ENCODE assay signal across 8 cellular contexts in the genomic region with DNA sequence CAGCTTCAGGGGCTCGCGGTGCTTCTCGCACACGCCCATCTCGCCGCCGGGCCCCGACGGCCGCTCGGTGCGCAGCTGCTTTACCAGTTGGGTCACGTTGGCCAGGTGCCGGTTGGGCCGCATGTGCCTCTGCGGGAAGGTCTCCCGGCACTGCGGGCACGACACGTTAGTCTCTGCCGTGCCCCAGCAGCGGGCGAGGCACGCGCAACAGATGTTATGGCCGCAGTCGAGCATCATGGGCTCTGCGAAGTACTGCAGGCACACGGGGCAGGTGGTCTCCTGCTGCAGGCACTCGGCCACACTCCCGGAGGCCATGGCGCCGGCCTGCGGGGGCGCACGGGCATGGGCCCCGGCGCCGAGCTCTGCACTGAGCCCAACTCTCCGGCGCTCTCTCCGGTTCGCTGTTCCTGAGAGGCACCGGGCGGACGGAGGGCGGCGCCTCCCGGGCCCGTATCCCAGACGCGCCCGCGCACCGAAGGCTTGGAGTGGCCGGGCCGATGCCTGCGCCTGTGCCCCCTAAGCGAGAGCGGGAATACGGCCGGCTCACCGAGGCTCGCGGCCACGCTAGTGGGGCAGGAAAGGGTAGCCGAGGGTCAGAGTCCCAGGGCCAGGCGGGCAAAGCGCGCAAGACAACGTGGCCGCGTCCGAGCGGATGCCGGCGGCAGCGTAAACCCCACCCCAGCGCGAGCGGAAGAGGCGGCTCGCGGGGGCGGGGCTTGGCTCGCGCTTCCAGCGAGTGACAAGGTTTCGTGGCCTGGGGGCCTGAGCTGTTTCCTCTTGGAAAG. TPM values are rescaled to one million over a fixed set of nuclear protein-coding genes. Genes with fewer than 3 reads are reported as not detected.
A peak's percentile ranks its signal among the peaks of the same experiment; 100 is the strongest.
DNase-seq lines count a peak whose midpoint lies in the region; ATAC-seq and TF ChIP-seq lines count a peak whose summit lies in the region.

A gene with protein sequence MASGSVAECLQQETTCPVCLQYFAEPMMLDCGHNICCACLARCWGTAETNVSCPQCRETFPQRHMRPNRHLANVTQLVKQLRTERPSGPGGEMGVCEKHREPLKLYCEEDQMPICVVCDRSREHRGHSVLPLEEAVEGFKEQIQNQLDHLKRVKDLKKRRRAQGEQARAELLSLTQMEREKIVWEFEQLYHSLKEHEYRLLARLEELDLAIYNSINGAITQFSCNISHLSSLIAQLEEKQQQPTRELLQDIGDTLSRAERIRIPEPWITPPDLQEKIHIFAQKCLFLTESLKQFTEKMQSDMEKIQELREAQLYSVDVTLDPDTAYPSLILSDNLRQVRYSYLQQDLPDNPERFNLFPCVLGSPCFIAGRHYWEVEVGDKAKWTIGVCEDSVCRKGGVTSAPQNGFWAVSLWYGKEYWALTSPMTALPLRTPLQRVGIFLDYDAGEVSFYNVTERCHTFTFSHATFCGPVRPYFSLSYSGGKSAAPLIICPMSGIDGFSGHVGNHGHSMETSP (minus strand): TSS at position 668 of the 785 bp plus-strand sequence. CDS start 353 bp downstream, at position 315.

- peak within 1 kb of the TSS; percentile 89 for H3K27ac Mint-ChIP-seq in CD4-positive, alpha-beta T cell
- peak within 1 kb of the TSS; percentile 83 to 87 for H3K27ac Mint-ChIP-seq in effector memory CD8-positive, alpha-beta T cell
- peak within 1 kb of the TSS; percentile 90 for H3K27ac Mint-ChIP-seq in memory B cell

- H3K27ac ChIP-seq in CD4-positive, alpha-beta T cell (ENCODE audit: low read depth, low read length) = peak within 1 kb of the TSS; percentile 67

- no peaks in the 10 kb centered on the region for H3K27me3 Mint-ChIP-seq in CD4-positive, alpha-beta T cell
- no peaks in the 10 kb centered on the region for H3K27me3 Mint-ChIP-seq in effector memory CD8-positive, alpha-beta T cell
- H3K27me3 Mint-ChIP-seq in memory B cell = no peaks in the 10 kb centered on the region

- H3K36me3 Mint-ChIP-seq in CD4-positive, alpha-beta T cell (ENCODE audit: low read depth) = peaks cover 44% of the 10 kb centered on the region
- H3K36me3 Mint-ChIP-seq in effector memory CD8-positive, alpha-beta T cell (ENCODE audit: insufficient read depth) = peaks cover 35% of the 10 kb centered on the region
- H3K36me3 Mint-ChIP-seq in memory B cell = peaks cover 17% of the 10 kb centered on the region

- H3K9me3 ChIP-seq in CD4-positive, alpha-beta T cell (ENCODE audit: control insufficient read depth, low read length) = no peaks in the 10 kb centered on the region

- peak; percentile 78 for ATAC-seq in CD4-positive, alpha-beta T cell (ENCODE audit: poor library complexity)
- ATAC-seq in GM19328 (IDR thresholded peaks at IDR 0.05; ENCODE audit: unreplicated experiment) (peak; percentile 80), HG03460 (IDR thresholded peaks at IDR 0.05; ENCODE audit: unreplicated experiment) (peak; percentile 83), memory B cell (ENCODE audit: low read depth) (peak; percentile 82)
- peak; percentile 78 for ATAC-seq in effector memory CD8-positive, alpha-beta T cell (replicated peaks)

- TF ChIP-seq CTCF in CD4-positive, alpha-beta T cell (IDR thresholded peaks at IDR 0.05) = no peak

- H3K4me3 Mint-ChIP-seq in CD4-positive, alpha-beta T cell = peak within 1 kb of the TSS; percentile 95
- H3K4me3 Mint-ChIP-seq in effector memory CD8-positive, alpha-beta T cell = peak within 1 kb of the TSS; percentile 87 to 91
- peak within 1 kb of the TSS; percentile 92 for H3K4me3 Mint-ChIP-seq in memory B cell

- peaks cover 42% of the 10 kb centered on the region for H3K4me1 Mint-ChIP-seq in CD4-positive, alpha-beta T cell (ENCODE audit: low read depth)
- H3K4me1 Mint-ChIP-seq in effector memory CD8-positive, alpha-beta T cell (ENCODE audit: low read depth in 2 of 2) = peaks cover 29 to 38% of the 10 kb centered on the region in 2 donors
- H3K4me1 Mint-ChIP-seq in memory B cell = peaks cover 17% of the 10 kb centered on the region

- no peaks in the 10 kb centered on the region for H3K27me3 ChIP-seq in CD4-positive, alpha-beta T cell (ENCODE audit: control insufficient read depth, insufficient read depth, low read length)

- peak; percentile 58 to 83 (median 69) for DNase-seq in CD4-positive, alpha-beta T cell
- DNase-seq in NCI-H82 (lab: John Stamatoyannopoulos, UW) (peak; percentile 95), memory B cell (ENCODE audit: low spot score in 2 of 2) (peak; percentile 66 to 83)
- DNase-seq in activated CD8-positive, alpha-beta memory T cell treated with anti-CD3 and anti-CD28 coated beads for 24 hours = peak; percentile 93
- peak; percentile 63 to 72 (median 70) for DNase-seq in effector memory CD8-positive, alpha-beta T cell
- DNase-seq in stimulated activated CD8-positive, alpha-beta memory T cell treated with anti-CD3 and anti-CD28 coated beads, Interleukin-12 subunit alpha, Interleukin-12 subunit beta, amount 100 ng/mL, for 4 hours (ENCODE audit: low read depth) = peak; percentile 69

- no peaks in the 10 kb centered on the region for H3K9me3 Mint-ChIP-seq in CD4-positive, alpha-beta T cell
- no peaks in the 10 kb centered on the region for H3K9me3 Mint-ChIP-seq in effector memory CD8-positive, alpha-beta T cell
- no peaks in the 10 kb centered on the region for H3K9me3 Mint-ChIP-seq in memory B cell

- intact Hi-C loops in CD4-positive, alpha-beta T cell (cut with DNase I, micrococcal nuclease) = loop anchor here (1.0 to 5.0 kb wide), 6 partner anchors 17 to 86 kb away; no protein-coding TSS in a partner anchor

- POLR2A ChIA-PET in CD4-positive, alpha-beta T cell (lab: Charles Lee) = interaction anchor here (0.6 to 4.9 kb wide), 27 partner anchors 9 to 1792 kb away, joined by 3 to 78 read pairs (median 5); a partner anchor contains a TSS

- CTCF ChIA-PET in CD4-positive, alpha-beta T cell (lab: Charles Lee) = interaction anchor here (0.8 to 3.8 kb wide), 7 partner anchors 19 to 90 kb away, joined by 3 to 25 read pairs (median 4); no protein-coding TSS in a partner anchor

RNA-seq across cellular contexts. Expression of the gene that starts here (rescaled TPM):
- 10 to 100 TPM; 11.5 to 13.2 TPM for total RNA-seq in CD4-positive, alpha-beta T cell

Comparison
In these comparisons a context has a peak if more than half of its experiments do, and no peak if none do; other contexts are left out.
1. Peak in every context shown above with its lines: DNase-seq, ATAC-seq and H3K27ac ChIP-seq.